Comparison of ENCODE assay signal across 2 cellular contexts in genomic region chr13:74203576-74203975, GRCh38.
TF ChIP-seq lines count a peak whose summit lies in the region.

No MANE protein-coding gene starts in this region.

TF ChIP-seq in SK-N-SH, 30 proteins besides CTCF, POLR2A, EP300 and RAD21 (continued from another document):
- TF ChIP-seq RFX5 (IDR thresholded peaks at IDR 0.05; ENCODE audit: low read length): no peak
- TF ChIP-seq SIN3A (IDR thresholded peaks at IDR 0.05; ENCODE audit: borderline replicate concordance, low read depth, low read length): no peak
- no peak for TF ChIP-seq EZH2phosphoT487 (IDR thresholded peaks at IDR 0.05; ENCODE audit: borderline replicate concordance, low read depth)
- TF ChIP-seq TAF1 (IDR thresholded peaks at IDR 0.05; ENCODE audit: borderline replicate concordance, low read depth, low read length): no peak
- TF ChIP-seq FOSL2 (IDR thresholded peaks at IDR 0.05; ENCODE audit: borderline replicate concordance, low read depth): no peak
- no peak for TF ChIP-seq REST (IDR thresholded peaks at IDR 0.05; ENCODE audit: low read depth, low read length)
- no peak for TF ChIP-seq RXRA (IDR thresholded peaks at IDR 0.05; ENCODE audit: borderline replicate concordance, low read depth)
- TF ChIP-seq FOXM1 (IDR thresholded peaks at IDR 0.05; ENCODE audit: low read depth): no peak
- no peak for TF ChIP-seq TEAD4 (IDR thresholded peaks at IDR 0.05; ENCODE audit: borderline replicate concordance, insufficient read depth)
- no peak for TF ChIP-seq SMC3 (IDR thresholded peaks at IDR 0.05; ENCODE audit: low read depth, low read length)

TF ChIP-seq in SK-N-SH treated with all-trans-retinoic acid at 6 μM for 48 hours, 23 proteins besides CTCF, POLR2A, EP300 and RAD21 (continued from another document):
- no peak for TF ChIP-seq CSRNP3 (CRISPR knock-in tag; IDR thresholded peaks at IDR 0.05)
- no peak for TF ChIP-seq TSHZ2 (CRISPR knock-in tag; IDR thresholded peaks at IDR 0.05)
- TF ChIP-seq PPARA (CRISPR knock-in tag; IDR thresholded peaks at IDR 0.05; ENCODE audit: borderline replicate concordance): no peak
TF ChIP-seq in SK-N-SH treated with all-trans-retinoic acid at 6 μM for 48 hours: peak in this region for 0.
